8 cellular contexts compared by ENCODE assay signal in genomic region chr11:125941606-125942275, GRCh38. TPM values are rescaled to one million over a fixed set of nuclear protein-coding genes. Genes with fewer than 3 reads are reported as not detected.
A peak's percentile ranks its signal among the peaks of the same experiment; 100 is the strongest.
DNase-seq lines count a peak whose midpoint lies in the region; ATAC-seq and TF ChIP-seq lines count a peak whose summit lies in the region.

No MANE protein-coding gene starts in this region.

- DNase-seq in AG04450 (ENCODE audit: low read depth, low spot score) (no peak), NCI-H2081 (lab: John Stamatoyannopoulos, UW) (peak; percentile 90 to 96), coronary artery (ENCODE audit: low spot score) (peak; percentile 64), medulla oblongata (ENCODE audit: extremely low spot score) (peak; percentile 27)
- peak; percentile 48 for DNase-seq in activated CD4-positive, CD25-positive, alpha-beta regulatory T cell treated with anti-CD3 and anti-CD28 coated beads, Interleukin-2, amount 50 U/mL, for 72 hours
- peak; percentile 20 for DNase-seq in stimulated activated naive CD4-positive, alpha-beta T cell treated with Interleukin-2 at 50 U/mL for 16 hours (lab: John Stamatoyannopoulos, UW)

- POLR2A ChIA-PET in AG04450 (lab: Yijun Ruan, JAX): no interaction called here

- CTCF ChIA-PET in AG04450 (lab: Charles Lee): interaction anchor here (0.7 to 3.4 kb wide), 8 partner anchors 10 to 256 kb away, joined by 3 to 42 read pairs (median 6); no protein-coding TSS in a partner anchor

- H3K27ac ChIP-seq in AG04450 (ENCODE audit: low read depth, low read length) (no peak overlapping the region), coronary artery (no peak overlapping the region)

- no peaks in the 10 kb centered on the region for H3K9me3 ChIP-seq in AG04450 (ENCODE audit: control insufficient read depth, insufficient read depth, low read length)

- ATAC-seq in GM18909 (IDR thresholded peaks at IDR 0.05; ENCODE audit: poor library complexity, unreplicated experiment) (peak; percentile 51), GM21576 (IDR thresholded peaks at IDR 0.05; ENCODE audit: unreplicated experiment) (no peak)

- H3K4me3 ChIP-seq in AG04450 (ENCODE audit: low read depth, low read length) (no peak overlapping the region), coronary artery (no peak overlapping the region)

- H3K27me3 ChIP-seq in AG04450 (ENCODE audit: control insufficient read depth, insufficient read depth, low read length): peaks cover 22% of the 10 kb centered on the region

- TF ChIP-seq CTCF in AG04450 (IDR thresholded peaks at IDR 0.05; ENCODE audit: low read depth, low read length) (peak; percentile 67), coronary artery (IDR thresholded peaks at IDR 0.05) (peak; percentile 24)

RNA-seq across cellular contexts. Expression of gene VSIG10L2, which starts 4.1 kb away (rescaled TPM):
- not detected in 2 replicates for polyA plus RNA-seq in AG04450 (2011; rRNA removed)
- polyA minus RNA-seq in AG04450 (2011; rRNA and poly(A)+ RNA removed): not detected in 2 replicates

RNA-seq across cellular contexts. Expression of gene DDX25, which starts 37.4 kb away (rescaled TPM):
- polyA plus RNA-seq in AG04450 (2011; rRNA removed): not detected in 2 replicates
- polyA minus RNA-seq in AG04450 (2011; rRNA and poly(A)+ RNA removed): 0.09 TPM in 1 of 2 replicates, not detected in the other

RNA-seq across cellular contexts. Expression of gene PUS3, which starts 38.7 kb away (rescaled TPM):
- polyA plus RNA-seq in AG04450 (2011; rRNA removed): 9.5 and 13.2 TPM in 2 replicates
- 8.1 and 8.3 TPM in 2 replicates for polyA minus RNA-seq in AG04450 (2011; rRNA and poly(A)+ RNA removed)

RNA-seq across cellular contexts. Expression of gene HYLS1, which starts 54.3 kb away (rescaled TPM):
- polyA plus RNA-seq in AG04450 (2011; rRNA removed): 5.0 and 7.0 TPM in 2 replicates
- polyA minus RNA-seq in AG04450 (2011; rRNA and poly(A)+ RNA removed): 3.0 and 5.5 TPM in 2 replicates
